In genomic region chr10:22683995-22684305, GRCh38 we compare ENCODE assay signal across 1 cellular context.
TF ChIP-seq lines count a peak whose summit lies in the region.

No MANE protein-coding gene starts in this region.

TF ChIP-seq in GM23338, 12 proteins besides CTCF, POLR2A, EP300 and RAD21 (continued from another document):
- no peak for TF ChIP-seq ZNF462 (CRISPR knock-in tag; IDR thresholded peaks at IDR 0.05)
- no peak for TF ChIP-seq CREB1 (CRISPR knock-in tag; IDR thresholded peaks at IDR 0.05; ENCODE audit: low read depth)
- no peak for TF ChIP-seq ZNF331 (CRISPR knock-in tag; IDR thresholded peaks at IDR 0.05; ENCODE audit: low read depth)
- TF ChIP-seq ZNF114 (CRISPR knock-in tag; IDR thresholded peaks at IDR 0.05): no peak
- no peak for TF ChIP-seq REST (IDR thresholded peaks at IDR 0.05; ENCODE audit: unreplicated experiment)
- no peak for TF ChIP-seq EZH2phosphoT487 (IDR thresholded peaks at IDR 0.05; ENCODE audit: unreplicated experiment)
